Comparison of ENCODE assay signal across 28 cellular contexts in the genomic region with DNA sequence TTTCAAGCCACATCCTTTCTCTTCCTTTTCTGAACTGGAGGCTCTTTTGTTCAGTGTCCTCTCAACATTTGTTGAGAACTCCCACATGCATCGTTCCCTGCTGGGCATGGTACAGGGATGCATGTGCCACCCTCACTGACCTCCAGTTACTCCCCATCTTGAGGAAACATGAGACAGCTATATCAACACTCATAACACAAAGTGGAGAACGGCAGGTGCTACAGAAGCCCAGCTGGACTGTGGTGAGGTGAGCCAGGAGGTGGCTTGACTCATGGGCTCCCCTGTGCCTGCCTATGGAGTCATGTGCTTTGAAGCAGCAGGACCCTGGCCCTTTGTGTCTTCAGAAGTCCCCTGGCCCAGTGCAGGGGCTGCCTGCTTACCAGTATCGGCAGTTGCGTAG. TPM values are rescaled to one million over a fixed set of nuclear protein-coding genes. Genes with fewer than 3 reads are reported as not detected.
DNase-seq lines count a peak whose midpoint lies in the region; ATAC-seq and TF ChIP-seq lines count a peak whose summit lies in the region.
"Had no signal": no experiment of that assay in that cellular context is flagged by ENCODE, and none has a peak within 500 bp of the region (broad histone marks: within the 10 kb centered on the region; RNA-seq: fewer than 3 reads in every experiment).

No MANE protein-coding gene starts in this region.

- DNase-seq in DMS79 (lab: John Stamatoyannopoulos, UW) (peak; percentile 59), NCI-H146 (lab: John Stamatoyannopoulos, UW) (peak; percentile 70), NCI-H510A (lab: John Stamatoyannopoulos, UW) (peak; percentile 62), nephron progenitor cell (no peak), body of pancreas (no peak), H4 (ENCODE audit: low spot score) (no peak)
- DNase-seq: activated CD4-positive, alpha-beta T cell treated with anti-CD3 and anti-CD28 coated beads for 48 hours; activated naive CD4-positive, alpha-beta T cell treated with anti-CD3 and anti-CD28 coated beads, Interleukin-2, amount 10 ng/mL, durations not matched to agents 7 days and 5 days; activated T-cell treated with anti-CD3 and anti-CD28 coated beads, Interleukin-2, amount 50 U/mL, for 72 hours; amygdala; Calu3; effector memory CD8-positive, alpha-beta T cell; foreskin keratinocyte; midbrain; natural killer cell; NCI-H526; stimulated activated naive CD4-positive, alpha-beta T cell treated with Interleukin-2 at 50 U/mL for 16 hours had no signal

- H3K4me1 Mint-ChIP-seq in nephron progenitor cell: peaks cover 32% of the 10 kb centered on the region
- H3K4me1 Mint-ChIP-seq: activated naive CD4-positive, alpha-beta T cell treated with anti-CD3 and anti-CD28 coated beads, Interleukin-2, amount 10 ng/mL, durations not matched to agents 7 days and 5 days; natural killer cell had no signal

- peak overlapping the region; percentile 17 for H3K27ac Mint-ChIP-seq in nephron progenitor cell
- H3K27ac Mint-ChIP-seq: activated naive CD4-positive, alpha-beta T cell treated with anti-CD3 and anti-CD28 coated beads, Interleukin-2, amount 10 ng/mL, durations not matched to agents 7 days and 5 days; activated T-cell treated with anti-CD3 and anti-CD28 coated beads, Interleukin-2, amount 50 U/mL, for 72 hours; effector memory CD8-positive, alpha-beta T cell; GM23338; natural killer cell had no signal

- H3K27me3 Mint-ChIP-seq in nephron progenitor cell (ENCODE audit: low read depth, poor library complexity): peaks cover 20% of the 10 kb centered on the region

- no peaks in the 10 kb centered on the region for H3K9me3 Mint-ChIP-seq in nephron progenitor cell
- H3K9me3 Mint-ChIP-seq: activated naive CD4-positive, alpha-beta T cell treated with anti-CD3 and anti-CD28 coated beads, Interleukin-2, amount 10 ng/mL, durations not matched to agents 7 days and 5 days; activated T-cell treated with anti-CD3 and anti-CD28 coated beads, Interleukin-2, amount 50 U/mL, for 72 hours; effector memory CD8-positive, alpha-beta T cell; natural killer cell had no signal

- H3K36me3 Mint-ChIP-seq in nephron progenitor cell (ENCODE audit: low read depth): no peaks in the 10 kb centered on the region
- H3K36me3 Mint-ChIP-seq: activated naive CD4-positive, alpha-beta T cell treated with anti-CD3 and anti-CD28 coated beads, Interleukin-2, amount 10 ng/mL, durations not matched to agents 7 days and 5 days; natural killer cell had no signal

- no peaks in the 10 kb centered on the region for H3K4me1 ChIP-seq in body of pancreas
- H3K4me1 ChIP-seq: foreskin keratinocyte, parathyroid adenoma, right lobe of liver had no signal

- no peak overlapping the region for H3K4me3 Mint-ChIP-seq in nephron progenitor cell
- H3K4me3 Mint-ChIP-seq: activated naive CD4-positive, alpha-beta T cell treated with anti-CD3 and anti-CD28 coated beads, Interleukin-2, amount 10 ng/mL, durations not matched to agents 7 days and 5 days; activated T-cell treated with anti-CD3 and anti-CD28 coated beads, Interleukin-2, amount 50 U/mL, for 72 hours; effector memory CD8-positive, alpha-beta T cell; GM23338; natural killer cell had no signal

- intact Hi-C loops in body of pancreas (cut with DNase I): no loop called here

- no peak for ATAC-seq in HG02884 (IDR thresholded peaks at IDR 0.05; ENCODE audit: unreplicated experiment)
- no peak for ATAC-seq in body of pancreas
- ATAC-seq: activated T-cell treated with anti-CD3 and anti-CD28 coated beads, Interleukin-2, amount 50 U/mL, for 72 hours; effector memory CD8-positive, alpha-beta T cell; foreskin keratinocyte; GM23338; natural killer cell; right lobe of liver had no signal

- H3K27ac ChIP-seq in body of pancreas: no peak overlapping the region
- H3K27ac ChIP-seq: C4-2B, coronary artery, foreskin keratinocyte, KMS-11, parathyroid adenoma, right lobe of liver, RWPE1 had no signal

- TF ChIP-seq CTCF in nephron progenitor cell (IDR thresholded peaks at IDR 0.05) (no peak), body of pancreas (IDR thresholded peaks at IDR 0.05) (no peak)

- 56 to 69% methylated on average over 4 of the region's 4 CpGs for WGBS in body of pancreas, 2 donors

- H3K9me3 ChIP-seq in body of pancreas: no peaks in the 10 kb centered on the region
- H3K9me3 ChIP-seq: right lobe of liver had no signal

- no peak for TF ChIP-seq POLR2A in body of pancreas (IDR thresholded peaks at IDR 0.05)

- H3K36me3 ChIP-seq in body of pancreas (replicated peaks in 1 of 2; ENCODE audit: insufficient read depth in 1 of 2, low read depth in 2 of 2): no peaks in the 10 kb centered on the region
- H3K36me3 ChIP-seq: right lobe of liver had no signal

- no peak overlapping the region for H3K4me3 ChIP-seq in body of pancreas
- H3K4me3 ChIP-seq: coronary artery, GM23338, right lobe of liver had no signal

- H3K27me3 ChIP-seq in body of pancreas: no peaks in the 10 kb centered on the region
- H3K27me3 ChIP-seq: right lobe of liver had no signal

RNA-seq across cellular contexts. Expression of a gene that starts 9.7 kb away (rescaled TPM):
- 1 to 10 TPM in 1 of 2 donors, under 1 TPM in 1; 0.26 to 1.6 TPM for total RNA-seq in body of pancreas
- total RNA-seq in H4 (2014; rRNA removed; shearing (Covaris generic)): not detected in 2 replicates
- total RNA-seq: bronchial epithelial cell; Calu3; foreskin keratinocyte; natural killer cell; T-helper 2 cell treated with Interferon-gamma antibody and Interleukin-4, amounts not matched to agents 100 ng/mL and 5 ng/mL, for 36 hours had no signal

RNA-seq across cellular contexts. Expression of a gene that starts 21.5 kb away (rescaled TPM):
- total RNA-seq in body of pancreas: not detected
- total RNA-seq in H4 (2014; rRNA removed; shearing (Covaris generic)): not detected in 2 replicates
- total RNA-seq: bronchial epithelial cell; Calu3; foreskin keratinocyte; T-helper 2 cell treated with Interferon-gamma antibody and Interleukin-4, amounts not matched to agents 100 ng/mL and 5 ng/mL, for 36 hours had no signal

RNA-seq across cellular contexts. Expression of a gene that starts 25.7 kb away (rescaled TPM):
- total RNA-seq in body of pancreas: not detected
- not detected in 2 replicates for total RNA-seq in H4 (2014; rRNA removed; shearing (Covaris generic))
- total RNA-seq: activated T-cell treated with anti-CD3 and anti-CD28 coated beads, Interleukin-2, amount 50 U/mL, for 72 hours; bronchial epithelial cell; Calu3; foreskin keratinocyte; GM23338; liver; natural killer cell; right lobe of liver; T-helper 2 cell treated with Interferon-gamma antibody and Interleukin-4, amounts not matched to agents 100 ng/mL and 5 ng/mL, for 36 hours had no signal

RNA-seq across cellular contexts. Expression of a gene that starts 33.4 kb away (rescaled TPM):
- total RNA-seq in body of pancreas: 1 to 10 TPM in 1 of 2 donors, under 1 TPM in 1; 0.99 to 1.3 TPM
- total RNA-seq in H4 (2014; rRNA removed; shearing (Covaris generic)): not detected in 2 replicates
- total RNA-seq: Calu3; natural killer cell; T-helper 2 cell treated with Interferon-gamma antibody and Interleukin-4, amounts not matched to agents 100 ng/mL and 5 ng/mL, for 36 hours had no signal

RNA-seq across cellular contexts. Expression of a gene that starts 37.1 kb away (rescaled TPM):
- 1 to 10 TPM in 1 of 2 donors, under 1 TPM in 1; 0.52 to 2.0 TPM for total RNA-seq in body of pancreas
- total RNA-seq in H4 (2014; rRNA removed; shearing (Covaris generic)): not detected in 2 replicates
- total RNA-seq: bronchial epithelial cell; Calu3; foreskin keratinocyte; GM23338; natural killer cell; T-helper 2 cell treated with Interferon-gamma antibody and Interleukin-4, amounts not matched to agents 100 ng/mL and 5 ng/mL, for 36 hours had no signal

Comparison
In these comparisons a context has a peak if more than half of its experiments do, and no peak if none do; other contexts are left out.
1. DNase-seq: peak in DMS79 (single experiment), NCI-H146 (single experiment) and NCI-H510A (single experiment); none in nephron progenitor cell (single experiment), body of pancreas (0 of 4) and H4 (single experiment).